In genomic region chr18:28039078-28039477, GRCh38 we compare ENCODE assay signal across 17 cellular contexts.
DNase-seq lines count a peak whose midpoint lies in the region; ATAC-seq and TF ChIP-seq lines count a peak whose summit lies in the region.
"Had no signal": no experiment of that assay in that cellular context is flagged by ENCODE, and none has a peak within 500 bp of the region (broad histone marks: within the 10 kb centered on the region; RNA-seq: fewer than 3 reads in every experiment).

No MANE protein-coding gene starts in this region.

- no peaks in the 10 kb centered on the region for H3K79me2 ChIP-seq in trophoblast cell (ENCODE audit: control insufficient read depth, insufficient read depth, low read length, poor library complexity)

- H3K36me3 Mint-ChIP-seq in HFFc6 (ENCODE audit: low read depth): peaks cover 23% of the 10 kb centered on the region
- no peaks in the 10 kb centered on the region for H3K36me3 Mint-ChIP-seq in CD8-positive, alpha-beta T cell
- H3K36me3 Mint-ChIP-seq: immature natural killer cell had no signal

- H3K4ac ChIP-seq in trophoblast cell (ENCODE audit: low read depth, low read length): no peak overlapping the region

- H3K27me3 ChIP-seq in SJSA1 (replicated peaks): no peaks in the 10 kb centered on the region
- H3K27me3 ChIP-seq in trophoblast cell (ENCODE audit: insufficient read depth, low read length): no peaks in the 10 kb centered on the region
- H3K27me3 ChIP-seq in CD8-positive, alpha-beta T cell (ENCODE audit: insufficient read depth, low read length): no peaks in the 10 kb centered on the region
- H3K27me3 ChIP-seq: colonic mucosa had no signal

- peak overlapping the region; percentile 8; the same call in 1 of the 2 replicates for H3K4me3 Mint-ChIP-seq in HFFc6
- H3K4me3 Mint-ChIP-seq in CD8-positive, alpha-beta T cell: no peak overlapping the region
- H3K4me3 Mint-ChIP-seq: immature natural killer cell had no signal

- H3K36me3 ChIP-seq in SJSA1 (no peaks in the 10 kb centered on the region), trophoblast cell (ENCODE audit: control insufficient read depth in 1 of 2, insufficient read depth in 2 of 2, low read length in 2 of 2) (no peaks in the 10 kb centered on the region)
- H3K36me3 ChIP-seq in CD8-positive, alpha-beta T cell (ENCODE audit: insufficient read depth, low read length): no peaks in the 10 kb centered on the region
- H3K36me3 ChIP-seq: colonic mucosa, thoracic aorta had no signal

- DNase-seq in HFFc6: no peak
- peak; percentile 40 to 71 for DNase-seq in SJSA1 (ENCODE audit: low read depth in 1 of 2, low spot score in 2 of 2)
- DNase-seq in fibroblast of peridontal ligament (ENCODE audit: extremely low read depth): peak; percentile 21
- peak; percentile 9 to 38 for DNase-seq in trophoblast cell
- DNase-seq in CD8-positive, alpha-beta T cell: no peak
- DNase-seq: activated CD4-positive, alpha-beta T cell treated with anti-CD3 and anti-CD28 coated beads for 48 hours; activated T-cell treated with anti-CD3 and anti-CD28 coated beads, Interleukin-2, amount 50 U/mL, for 1 hour; C1 segment of cervical spinal cord; colonic mucosa; DMS79; immature natural killer cell; MM.1S; NCI-H2081; SHP77 treated with DMSO at 0.1 percent for 48 hours had no signal

- no peak overlapping the region for H2AK5ac ChIP-seq in trophoblast cell (ENCODE audit: low read length)

- no peak overlapping the region for H4K8ac ChIP-seq in trophoblast cell (ENCODE audit: low read depth, low read length)

- H3K27ac ChIP-seq in SJSA1 (peak overlapping the region; percentile 47), trophoblast cell (ENCODE audit: low read depth, low read length) (no peak overlapping the region)
- H3K27ac ChIP-seq in CD8-positive, alpha-beta T cell (ENCODE audit: low read depth, low read length): no peak overlapping the region
- H3K27ac ChIP-seq: colonic mucosa, thoracic aorta had no signal

- H3K23ac ChIP-seq in trophoblast cell (ENCODE audit: low read length): no peak overlapping the region

- ATAC-seq in GM21737 (IDR thresholded peaks at IDR 0.05; ENCODE audit: unreplicated experiment): no peak
- ATAC-seq in HG03432 (IDR thresholded peaks at IDR 0.05; ENCODE audit: unreplicated experiment): no peak
- no peak for ATAC-seq in CD8-positive, alpha-beta T cell

- H3K79me1 ChIP-seq in trophoblast cell (ENCODE audit: low read length): no peaks in the 10 kb centered on the region

- H2BK5ac ChIP-seq in trophoblast cell (ENCODE audit: low read depth, low read length, poor library complexity): no peak overlapping the region

- no peak overlapping the region for H3K4me3 ChIP-seq in SJSA1
- no peak overlapping the region for H3K4me3 ChIP-seq in trophoblast cell (ENCODE audit: low read depth, low read length)
- no peak overlapping the region for H3K4me3 ChIP-seq in CD8-positive, alpha-beta T cell (ENCODE audit: low read depth, low read length)
- H3K4me3 ChIP-seq: colonic mucosa, thoracic aorta had no signal

- peaks cover 21% of the 10 kb centered on the region for H3K4me1 ChIP-seq in SJSA1 (replicated peaks)
- no peaks in the 10 kb centered on the region for H3K4me1 ChIP-seq in trophoblast cell (ENCODE audit: control insufficient read depth in 1 of 2, insufficient read depth in 2 of 2, low read length in 2 of 2)
- no peaks in the 10 kb centered on the region for H3K4me1 ChIP-seq in CD8-positive, alpha-beta T cell (ENCODE audit: insufficient read depth, low read length)
- H3K4me1 ChIP-seq: colonic mucosa had no signal

- no peak overlapping the region for H3K18ac ChIP-seq in trophoblast cell (ENCODE audit: low read length)

- no peak overlapping the region for H2BK12ac ChIP-seq in trophoblast cell (ENCODE audit: low read length)

- H2BK120ac ChIP-seq in trophoblast cell (ENCODE audit: insufficient read depth, low read length, poor library complexity): no peak overlapping the region

- H3K9me3 Mint-ChIP-seq in HFFc6: no peaks in the 10 kb centered on the region
- H3K9me3 Mint-ChIP-seq in CD8-positive, alpha-beta T cell: peaks cover 8% of the 10 kb centered on the region

- WGBS in trophoblast cell (ENCODE audit: extremely low coverage, insufficient coverage, insufficient read length): no CpG with 5 or more reads among the region's 5 CpGs

- intact Hi-C loops in CD8-positive, alpha-beta T cell (cut with DNase I, micrococcal nuclease): no loop called here

- H3K9me3 ChIP-seq in SJSA1 (replicated peaks) (no peaks in the 10 kb centered on the region), trophoblast cell (ENCODE audit: insufficient read depth, low read depth, low read length) (no peaks in the 10 kb centered on the region)
- H3K9me3 ChIP-seq in CD8-positive, alpha-beta T cell (ENCODE audit: low read length): no peaks in the 10 kb centered on the region
- H3K9me3 ChIP-seq: colonic mucosa, thoracic aorta had no signal

- CTCF ChIA-PET in CD8-positive, alpha-beta T cell (lab: Charles Lee): no interaction called here

- POLR2A ChIA-PET in CD8-positive, alpha-beta T cell (lab: Charles Lee): no interaction called here

- H3K27ac Mint-ChIP-seq in HFFc6: peak overlapping the region; percentile 62; the same call in 1 of the 2 replicates
- H3K27ac Mint-ChIP-seq in CD8-positive, alpha-beta T cell: no peak overlapping the region
- H3K27ac Mint-ChIP-seq: immature natural killer cell had no signal

- H2AFZ ChIP-seq in trophoblast cell (ENCODE audit: insufficient read depth, low read length, poor library complexity): no peak overlapping the region

- TF ChIP-seq CTCF in HFFc6 (IDR thresholded peaks at IDR 0.05): no peak
- no peak for TF ChIP-seq CTCF in CD8-positive, alpha-beta T cell (IDR thresholded peaks at IDR 0.05)

- peaks cover 85% of the 10 kb centered on the region for H3K4me1 Mint-ChIP-seq in HFFc6 (ENCODE audit: low read depth)
- no peaks in the 10 kb centered on the region for H3K4me1 Mint-ChIP-seq in CD8-positive, alpha-beta T cell (ENCODE audit: low read depth)
- H3K4me1 Mint-ChIP-seq: immature natural killer cell had no signal

- H3K27me3 Mint-ChIP-seq in HFFc6 (ENCODE audit: insufficient read depth): peaks cover 8% of the 10 kb centered on the region; the same call in 1 of the 2 replicates
- H3K27me3 Mint-ChIP-seq in CD8-positive, alpha-beta T cell (ENCODE audit: low read depth): no peaks in the 10 kb centered on the region

- H4K91ac ChIP-seq in trophoblast cell (ENCODE audit: low read depth, low read length): no peak overlapping the region

- H4K12ac ChIP-seq in trophoblast cell (ENCODE audit: low read depth, low read length): no peak overlapping the region

- H3K4me2 ChIP-seq in trophoblast cell (ENCODE audit: low read length): no peak overlapping the region

- no peak overlapping the region for H3K9ac ChIP-seq in trophoblast cell (ENCODE audit: low read length)

- no peak overlapping the region for H3K14ac ChIP-seq in trophoblast cell (ENCODE audit: low read length)

Comparison
In these comparisons a context has a peak if more than half of its experiments do, and no peak if none do; other contexts are left out.
1. DNase-seq: peak in SJSA1 (2 of 2), fibroblast of peridontal ligament (single experiment) and trophoblast cell (2 of 2); none in HFFc6 (single experiment) and CD8-positive, alpha-beta T cell (0 of 7).